Comparison of ENCODE assay signal across 15 cellular contexts in the genomic region with DNA sequence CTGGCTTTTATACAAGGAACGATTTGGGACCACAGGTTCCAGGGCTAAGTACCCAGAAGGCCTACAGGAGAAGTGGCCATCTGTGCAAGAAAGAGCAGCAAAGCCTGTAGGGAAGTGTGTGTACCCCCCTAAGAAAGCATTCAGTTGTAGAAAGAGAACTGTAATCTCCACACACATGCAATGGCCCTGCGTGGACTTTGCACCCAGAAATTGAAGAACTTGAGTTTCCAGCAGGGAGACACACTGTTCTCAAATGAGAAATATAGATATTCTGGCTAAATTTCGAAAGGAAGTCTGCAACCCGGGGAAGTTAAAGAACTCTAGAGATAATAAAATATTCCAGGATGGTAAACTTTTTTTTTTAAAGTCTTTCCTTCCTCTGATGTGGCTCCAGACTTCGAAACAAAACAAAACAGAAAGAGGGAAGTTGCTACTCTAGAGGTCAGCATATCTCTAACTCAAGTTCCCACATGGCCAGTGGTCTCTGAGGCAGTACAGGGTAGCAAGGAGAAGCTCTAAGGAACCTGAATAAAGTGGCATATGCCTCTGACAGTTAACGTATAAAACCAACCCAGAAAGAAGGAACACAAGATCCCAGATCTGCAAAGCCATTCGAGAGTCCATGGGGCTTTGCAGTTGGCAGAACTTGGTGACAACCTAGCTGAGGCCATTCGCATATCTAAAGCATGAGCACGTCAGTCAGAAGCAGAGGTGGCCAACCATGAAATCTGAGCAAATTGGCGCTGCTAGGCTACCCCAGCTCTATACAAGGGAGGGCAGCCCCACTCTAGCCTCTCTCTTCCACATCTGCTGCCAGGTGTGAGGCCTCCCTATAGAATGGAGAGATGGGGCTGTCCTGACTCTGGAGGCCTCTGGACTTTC. TPM values are rescaled to one million over a fixed set of nuclear protein-coding genes. Genes with fewer than 3 reads are reported as not detected.
DNase-seq lines count a peak whose midpoint lies in the region; ATAC-seq and TF ChIP-seq lines count a peak whose summit lies in the region.
"Had no signal": no experiment of that assay in that cellular context is flagged by ENCODE, and none has a peak within 500 bp of the region (broad histone marks: within the 10 kb centered on the region; RNA-seq: fewer than 3 reads in every experiment).

No MANE protein-coding gene starts in this region.

- no peaks in the 10 kb centered on the region for H3K36me3 ChIP-seq in neutrophil
- no peaks in the 10 kb centered on the region for H3K36me3 ChIP-seq in breast epithelium

- POLR2A ChIA-PET in CD4-positive, alpha-beta T cell (lab: Charles Lee), result interaction anchor here (0.7 to 1.2 kb wide), 2 partner anchors 38 to 56 kb away, joined by 3 read pairs; no protein-coding TSS in a partner anchor

- H3K4me3 ChIP-seq in NB4 (ENCODE audit: low read depth, low read length), result no peak overlapping the region
- H3K4me3 ChIP-seq in neutrophil (ENCODE audit: low read depth in 1 of 2, low read length in 1 of 2), result peak overlapping the region in 1 of 2 experiments; percentile 37
- no peak overlapping the region for H3K4me3 ChIP-seq in breast epithelium
- H3K4me3 ChIP-seq: SK-N-MC had no signal

- TF ChIP-seq CTCF in NB4 (IDR thresholded peaks at IDR 0.05; ENCODE audit: low read depth, low read length), result no peak
- no peak for TF ChIP-seq CTCF in endothelial cell (IDR thresholded peaks at IDR 0.05; ENCODE audit: unreplicated experiment)
- no peak for TF ChIP-seq CTCF in neutrophil (IDR thresholded peaks at IDR 0.05)
- TF ChIP-seq CTCF in breast epithelium (IDR thresholded peaks at IDR 0.05), result no peak
- TF ChIP-seq CTCF in CD4-positive, alpha-beta T cell (IDR thresholded peaks at IDR 0.05), result no peak

- H3K27ac ChIP-seq in neutrophil, result peak overlapping the region; percentile 86
- no peak overlapping the region for H3K27ac ChIP-seq in breast epithelium
- H3K27ac ChIP-seq in CD4-positive, alpha-beta T cell (ENCODE audit: low read depth, low read length), result no peak overlapping the region
- H3K27ac ChIP-seq: SK-N-MC had no signal

- peaks cover 12% of the 10 kb centered on the region for H3K27me3 Mint-ChIP-seq in endothelial cell (ENCODE audit: unreplicated experiment)
- no peaks in the 10 kb centered on the region for H3K27me3 Mint-ChIP-seq in CD4-positive, alpha-beta T cell

- ATAC-seq in CD4-positive, alpha-beta T cell (ENCODE audit: poor library complexity), result no peak
- ATAC-seq in GM19035 (IDR thresholded peaks at IDR 0.05; ENCODE audit: unreplicated experiment), result no peak

- intact Hi-C loops in breast epithelium (cut with DNase I; ENCODE audit: low total_unique reads), result no loop called here
- intact Hi-C loops in CD4-positive, alpha-beta T cell (cut with DNase I, micrococcal nuclease), result no loop called here

- peak overlapping the region; percentile 92 for H3K27ac Mint-ChIP-seq in endothelial cell (ENCODE audit: unreplicated experiment)
- H3K27ac Mint-ChIP-seq in CD4-positive, alpha-beta T cell, result no peak overlapping the region

- CTCF ChIA-PET in CD4-positive, alpha-beta T cell (lab: Charles Lee), result no interaction called here

- H3K9me3 Mint-ChIP-seq in endothelial cell (ENCODE audit: unreplicated experiment), result no peaks in the 10 kb centered on the region
- H3K9me3 Mint-ChIP-seq in CD4-positive, alpha-beta T cell, result no peaks in the 10 kb centered on the region

- no peak overlapping the region for H3K4me3 Mint-ChIP-seq in endothelial cell (ENCODE audit: unreplicated experiment)
- no peak overlapping the region for H3K4me3 Mint-ChIP-seq in CD4-positive, alpha-beta T cell

- H3K36me3 Mint-ChIP-seq in endothelial cell (ENCODE audit: low read depth, unreplicated experiment), result peaks cover 16% of the 10 kb centered on the region
- H3K36me3 Mint-ChIP-seq in CD4-positive, alpha-beta T cell (ENCODE audit: low read depth), result peaks cover under 1% of the 10 kb centered on the region

- H3K27me3 ChIP-seq in neutrophil, result no peaks in the 10 kb centered on the region
- no peaks in the 10 kb centered on the region for H3K27me3 ChIP-seq in breast epithelium
- H3K27me3 ChIP-seq in CD4-positive, alpha-beta T cell (ENCODE audit: control insufficient read depth, insufficient read depth, low read length), result no peaks in the 10 kb centered on the region

- TF ChIP-seq POLR2A in NB4 (IDR thresholded peaks at IDR 0.05; ENCODE audit: extremely low read depth, insufficient read length), result no peak
- TF ChIP-seq POLR2A in breast epithelium (IDR thresholded peaks at IDR 0.05), result no peak

- H3K9me3 ChIP-seq in neutrophil (no peaks in the 10 kb centered on the region), breast epithelium (no peaks in the 10 kb centered on the region)
- no peaks in the 10 kb centered on the region for H3K9me3 ChIP-seq in CD4-positive, alpha-beta T cell (ENCODE audit: control insufficient read depth, low read length)

- peak; percentile 68 for DNase-seq in GDM1 (lab: John Stamatoyannopoulos, UW)
- DNase-seq in NB4 (ENCODE audit: low read depth), result peak; percentile 57
- DNase-seq in endothelial cell (ENCODE audit: low spot score), result no peak
- no peak for DNase-seq in breast epithelium (ENCODE audit: low spot score in 2 of 2)
- DNase-seq in CD4-positive, alpha-beta T cell, result no peak
- DNase-seq in NCI-H2196 treated with DMSO at 0.1 percent for 48 hours (lab: John Stamatoyannopoulos, UW; ENCODE audit: unreplicated experiment), result no peak
- DNase-seq: activated CD4-positive, alpha-beta T cell treated with anti-CD3 and anti-CD28 coated beads, Interleukin-2, amount 50 U/mL, for 4 hours; COR-L47; effector CD4-positive, alpha-beta T cell; NCI-H1105 treated with DMSO at 0.1 percent for 48 hours; NCI-H69; small intestine had no signal

- H3K4me1 ChIP-seq in neutrophil (ENCODE audit: control insufficient read depth in 1 of 2, insufficient read depth in 1 of 2, low read depth in 1 of 2, low read length in 1 of 2) (peaks cover 5 to 48% of the 10 kb centered on the region in 2 experiments), breast epithelium (no peaks in the 10 kb centered on the region)

- H3K4me1 Mint-ChIP-seq in endothelial cell (ENCODE audit: unreplicated experiment), result peaks cover 46% of the 10 kb centered on the region
- H3K4me1 Mint-ChIP-seq in CD4-positive, alpha-beta T cell (ENCODE audit: low read depth), result peaks cover 78% of the 10 kb centered on the region

RNA-seq across cellular contexts. Expression of a gene that starts 56.6 kb away (rescaled TPM):
- total RNA-seq in endothelial cell (ENCODE audit: unreplicated experiment) (151 TPM), breast epithelium (100 to 1,000 TPM in 1 of 3 donors, 10 to 100 TPM in 2; 49.5 to 110 (median 66.9) TPM)
- total RNA-seq in CD4-positive, alpha-beta T cell, result 100 to 1,000 TPM; 117 to 120 TPM

Comparison
In these comparisons a context has a peak if more than half of its experiments do, and no peak if none do; other contexts are left out.
1. DNase-seq: peak in GDM1 (single experiment) and NB4 (single experiment); none in endothelial cell (single experiment), breast epithelium (0 of 2), CD4-positive, alpha-beta T cell (0 of 10) and NCI-H2196 treated with DMSO at 0.1 percent for 48 hours (single experiment).